In the genomic region with DNA sequence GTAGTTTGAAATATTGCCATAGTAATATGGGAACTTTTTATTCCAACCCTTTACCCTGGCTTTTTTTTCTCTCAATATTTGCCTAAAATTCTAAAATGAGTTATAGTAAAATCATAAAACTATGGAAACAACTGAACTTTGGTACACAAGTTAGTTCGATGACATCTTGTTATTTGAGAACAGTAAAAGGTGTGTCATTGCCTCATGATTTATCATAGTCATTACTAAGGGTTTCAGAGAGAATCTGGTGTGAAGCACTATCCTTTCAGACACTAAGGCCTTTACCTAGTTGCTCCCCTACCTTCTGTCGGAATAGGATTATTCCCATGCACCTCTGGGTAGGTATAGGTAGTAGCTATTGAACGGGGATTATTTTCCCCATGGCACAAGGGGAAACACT, we compare ENCODE assay signal across 22 cellular contexts. TPM values are rescaled to one million over a fixed set of nuclear protein-coding genes. Genes with fewer than 3 reads are reported as not detected.
DNase-seq lines count a peak whose midpoint lies in the region; ATAC-seq and TF ChIP-seq lines count a peak whose summit lies in the region.
"Had no signal": no experiment of that assay in that cellular context is flagged by ENCODE, and none has a peak within 500 bp of the region (broad histone marks: within the 10 kb centered on the region; RNA-seq: fewer than 3 reads in every experiment).

No MANE protein-coding gene starts in this region.

- H3K4me3 Mint-ChIP-seq in activated CD4-positive, alpha-beta T cell treated with anti-CD3 and anti-CD28 coated beads for 36 hours: no peak overlapping the region
- H3K4me3 Mint-ChIP-seq: CD8-positive, alpha-beta T cell had no signal

- CTCF ChIA-PET in activated CD4-positive, alpha-beta T cell treated with anti-CD3 and anti-CD28 coated beads for 36 hours (lab: Charles Lee): no interaction called here

- no peaks in the 10 kb centered on the region for H3K27me3 Mint-ChIP-seq in activated CD4-positive, alpha-beta T cell treated with anti-CD3 and anti-CD28 coated beads for 36 hours

- POLR2A ChIA-PET in activated CD4-positive, alpha-beta T cell treated with anti-CD3 and anti-CD28 coated beads for 36 hours (lab: Charles Lee): no interaction called here

- peaks cover 0 to 71% of the 10 kb centered on the region in 2 donors for H3K36me3 ChIP-seq in gastrocnemius medialis

- no peak for DNase-seq in activated CD4-positive, alpha-beta T cell treated with anti-CD3 and anti-CD28 coated beads for 36 hours
- DNase-seq in activated CD4-positive, alpha-beta T cell treated with anti-CD3 and anti-CD28 coated beads for 48 hours: no peak
- DNase-seq in RKO (ENCODE audit: low spot score) (peak; percentile 34), epithelial cell of prostate (ENCODE audit: low read depth, low spot score) (no peak), gastrocnemius medialis (no peak), substantia nigra (lab: John Stamatoyannopoulos, UW) (no peak), DMS 273 (lab: John Stamatoyannopoulos, UW; ENCODE audit: unreplicated experiment) (no peak)
- DNase-seq: ACHN; CD8-positive, alpha-beta T cell; DMS153; MG63; NCI-H1417; NCI-H1694 treated with DMSO at 0.1 percent for 48 hours; NCI-H2081 treated with DMSO at 0.1 percent for 48 hours; NCI-H2171 treated with DMSO at 0.1 percent for 48 hours; NCI-H524 treated with DMSO at 0.1 percent for 48 hours; NCI-H82; RPMI8226; SHP77 had no signal

- no peak for TF ChIP-seq CTCF in gastrocnemius medialis (IDR thresholded peaks at IDR 0.05 in 4 of 5, conservative IDR thresholded peaks at IDR 0.05 in 1 of 5)

- intact Hi-C loops in activated CD4-positive, alpha-beta T cell treated with anti-CD3 and anti-CD28 coated beads for 36 hours (cut with DNase I, micrococcal nuclease): no loop called here
- intact Hi-C loops in gastrocnemius medialis (cut with DNase I; ENCODE audit: low total_unique reads): no loop called here

- H3K4me1 ChIP-seq in gastrocnemius medialis: no peaks in the 10 kb centered on the region

- no peaks in the 10 kb centered on the region for H3K4me1 Mint-ChIP-seq in activated CD4-positive, alpha-beta T cell treated with anti-CD3 and anti-CD28 coated beads for 36 hours

- H3K9me3 Mint-ChIP-seq in activated CD4-positive, alpha-beta T cell treated with anti-CD3 and anti-CD28 coated beads for 36 hours (ENCODE audit: low read depth): no peaks in the 10 kb centered on the region
- H3K9me3 Mint-ChIP-seq: CD8-positive, alpha-beta T cell had no signal

- peaks cover 21% of the 10 kb centered on the region for H3K36me3 Mint-ChIP-seq in activated CD4-positive, alpha-beta T cell treated with anti-CD3 and anti-CD28 coated beads for 36 hours (ENCODE audit: low read depth)

- TF ChIP-seq POLR2A in gastrocnemius medialis (IDR thresholded peaks at IDR 0.05): no peak

- H3K27ac ChIP-seq in epithelial cell of prostate (peak overlapping the region; percentile 3), gastrocnemius medialis (peak overlapping the region in 3 of 4 donors; percentile 16 to 37 (median 19)), substantia nigra (ENCODE audit: low read depth, low read length, poor library complexity, severe bottlenecking) (no peak overlapping the region)
- H3K27ac ChIP-seq: 22Rv1; BLaER1 treated with 17β-estradiol and CSF1 and Interleukin-3, amounts not matched to agents 10 nM and 100 nM had no signal

- H3K9me3 ChIP-seq in gastrocnemius medialis: no peaks in the 10 kb centered on the region
- H3K9me3 ChIP-seq: BLaER1 treated with 17β-estradiol and CSF1 and Interleukin-3, amounts not matched to agents 10 nM and 100 nM; MG63 had no signal

- peak overlapping the region; percentile 28 for H3K27ac Mint-ChIP-seq in activated CD4-positive, alpha-beta T cell treated with anti-CD3 and anti-CD28 coated beads for 36 hours

- in situ Hi-C loops in gastrocnemius medialis (cut with MboI; ENCODE audit: low sequenced_read_pairs in 4 of 4): no loop called here

- no peaks in the 10 kb centered on the region for H3K27me3 ChIP-seq in gastrocnemius medialis
- H3K27me3 ChIP-seq: BLaER1 treated with 17β-estradiol and CSF1 and Interleukin-3, amounts not matched to agents 10 nM and 100 nM; MG63 had no signal

- no peak overlapping the region for H3K4me3 ChIP-seq in gastrocnemius medialis
- H3K4me3 ChIP-seq: BLaER1 treated with 17β-estradiol and CSF1 and Interleukin-3, amounts not matched to agents 10 nM and 100 nM; MG63 had no signal

- ATAC-seq in activated CD4-positive, alpha-beta T cell treated with anti-CD3 and anti-CD28 coated beads for 36 hours: no peak
- peak in 1 of 2 donors; percentile 61 for ATAC-seq in gastrocnemius medialis
- ATAC-seq in HG03378 (IDR thresholded peaks at IDR 0.05; ENCODE audit: unreplicated experiment): no peak
- ATAC-seq: CD8-positive, alpha-beta T cell had no signal

RNA-seq across cellular contexts. Expression of gene TAF11, which starts 11.4 kb away (rescaled TPM):
- total RNA-seq in activated CD4-positive, alpha-beta T cell treated with anti-CD3 and anti-CD28 coated beads for 36 hours: 10 to 100 TPM; 28.7 to 32.3 TPM
- 10 to 100 TPM; 23.2 to 32.6 (median 24.0) TPM for total RNA-seq in gastrocnemius medialis

RNA-seq across cellular contexts. Expression of gene ANKS1A, which starts 12.6 kb away (rescaled TPM):
- total RNA-seq in activated CD4-positive, alpha-beta T cell treated with anti-CD3 and anti-CD28 coated beads for 36 hours: 1 to 10 TPM; 7.4 to 9.1 TPM
- total RNA-seq in gastrocnemius medialis: 1 to 10 TPM; 5.3 to 8.6 (median 7.0) TPM
